In genomic region chr6:97215157-97215769, GRCh38 we compare ENCODE assay signal across 8 cellular contexts.
DNase-seq lines count a peak whose midpoint lies in the region; ATAC-seq and TF ChIP-seq lines count a peak whose summit lies in the region.

No MANE protein-coding gene starts in this region.

- H2AFZ ChIP-seq in hepatocyte: no peak overlapping the region

- no peak overlapping the region for H3K4me2 ChIP-seq in hepatocyte

- TF ChIP-seq CTCF in WERI-Rb-1 (IDR thresholded peaks at IDR 0.05; ENCODE audit: low read depth, low read length): peak; percentile 68
- peak; percentile 62 for TF ChIP-seq CTCF in hepatocyte (IDR thresholded peaks at IDR 0.05; ENCODE audit: poor library complexity)
- peak in 1 of 3 experiments; percentile 30 for TF ChIP-seq CTCF in testis (IDR thresholded peaks at IDR 0.05)

- intact Hi-C loops in testis (cut with DNase I; ENCODE audit: low total_unique reads): no loop called here

- DNase-seq in D341Med (ENCODE audit: low spot score) (peak; percentile 83), HuH-7 (ENCODE audit: low spot score) (peak; percentile 22), WERI-Rb-1 (peak; percentile 74), hepatocyte (ENCODE audit: low spot score) (peak; percentile 69), testis (peak; percentile 59), DMS79 treated with DMSO at 0.1 percent for 48 hours (lab: John Stamatoyannopoulos, UW) (no peak)

- WGBS in hepatocyte (ENCODE audit: low lambda C conversion rate, missing lambda C conversion rate): 63% methylated on average over 6 of the region's 6 CpGs
- 65 to 81% methylated on average over 6 of the region's 6 CpGs for WGBS in testis, 2 donors

- no peaks in the 10 kb centered on the region for H3K27me3 ChIP-seq in WERI-Rb-1 (ENCODE audit: insufficient read depth, low read depth, severe bottlenecking)
- H3K27me3 ChIP-seq in hepatocyte: no peaks in the 10 kb centered on the region
- no peaks in the 10 kb centered on the region for H3K27me3 ChIP-seq in testis

- no peaks in the 10 kb centered on the region for H3K79me2 ChIP-seq in hepatocyte

- H3K36me3 ChIP-seq in WERI-Rb-1 (peaks cover 18% of the 10 kb centered on the region), hepatocyte (replicated peaks; ENCODE audit: insufficient read depth, low read depth) (no peaks in the 10 kb centered on the region), testis (ENCODE audit: low read depth, missing control alignments) (no peaks in the 10 kb centered on the region)

- no peaks in the 10 kb centered on the region for H3K9me2 ChIP-seq in hepatocyte (replicated peaks; ENCODE audit: insufficient read depth)

- no peak for TF ChIP-seq POLR2A in testis (IDR thresholded peaks at IDR 0.05)

- H3K9me3 ChIP-seq in WERI-Rb-1 (ENCODE audit: severe bottlenecking) (no peaks in the 10 kb centered on the region), hepatocyte (ENCODE audit: low read depth) (no peaks in the 10 kb centered on the region), testis (no peaks in the 10 kb centered on the region)

- H3K4me3 ChIP-seq in WERI-Rb-1 (ENCODE audit: low read depth, low read length): no peak overlapping the region
- no peak overlapping the region for H3K4me3 ChIP-seq in hepatocyte
- H3K4me3 ChIP-seq in testis: no peak overlapping the region

- H3K4me1 ChIP-seq in hepatocyte (ENCODE audit: insufficient read depth) (no peaks in the 10 kb centered on the region), testis (no peaks in the 10 kb centered on the region)

- H3K27ac ChIP-seq in WERI-Rb-1 (peak overlapping the region; percentile 50), hepatocyte (no peak overlapping the region), testis (no peak overlapping the region)

- no peaks in the 10 kb centered on the region for H4K20me1 ChIP-seq in hepatocyte (ENCODE audit: insufficient read depth, poor library complexity, severe bottlenecking)

- no peak for ATAC-seq in HG02981 (IDR thresholded peaks at IDR 0.05; ENCODE audit: unreplicated experiment)
- no peak for ATAC-seq in GM21528 (IDR thresholded peaks at IDR 0.05; ENCODE audit: low FRiP score, unreplicated experiment)
